In genomic region chr5:94228791-94229190, GRCh38 we compare ENCODE assay signal across 36 cellular contexts.
A peak's percentile ranks its signal among the peaks of the same experiment; 100 is the strongest.
DNase-seq lines count a peak whose midpoint lies in the region; ATAC-seq, FAIRE-seq and TF ChIP-seq lines count a peak whose summit lies in the region.
"Had no signal": no experiment of that assay in that cellular context is flagged by ENCODE, and none has a peak within 500 bp of the region (broad histone marks: within the 10 kb centered on the region; RNA-seq: fewer than 3 reads in every experiment).

No MANE protein-coding gene starts in this region.

- no peak overlapping the region for H2AFZ ChIP-seq in astrocyte (ENCODE audit: low read depth, low read length)

- H3K79me2 ChIP-seq in astrocyte (ENCODE audit: insufficient read depth, low read length) (no peaks in the 10 kb centered on the region), mesendoderm (ENCODE audit: control insufficient read depth, insufficient read depth, low read length) (no peaks in the 10 kb centered on the region)

- DNase-seq in left ventricle myocardium superior (no peak), Right ventricle myocardium inferior (ENCODE audit: missing footprints) (no peak), astrocyte (ENCODE audit: low read depth) (no peak), left colon (no peak), mesendoderm (no peak), DMS153 treated with DMSO at 0.1 percent for 48 hours (lab: John Stamatoyannopoulos, UW; ENCODE audit: unreplicated experiment) (no peak), omental fat pad (ENCODE audit: low spot score) (no peak), activated gamma-delta T cell (lab: John Stamatoyannopoulos, UW) (no peak)
- DNase-seq: activated CD4-positive, alpha-beta memory T cell treated with anti-CD3 and anti-CD28 coated beads for 36 hours; activated CD8-positive, alpha-beta memory T cell treated with anti-CD3 and anti-CD28 coated beads, Interleukin-2, amount 50 U/mL, for 4 hours; activated naive CD4-positive, alpha-beta T cell treated with anti-CD3 and anti-CD28 coated beads, Interleukin-2, amount 10 ng/mL, durations not matched to agents 7 days and 5 days; AML-193; amygdala; CD4-positive, alpha-beta memory T cell; colonic mucosa; DMS 273 treated with DMSO at 0.1 percent for 48 hours; GDM1; H9; IMR-90; lower lobe of right lung; NCI-H187; NCI-H226; NCI-H748 treated with DMSO at 0.1 percent for 48 hours; retina; SK-N-SH; stimulated activated CD4-positive, alpha-beta T cell treated with anti-CD3 and anti-CD28 coated beads, Interleukin-12 subunit alpha, Interleukin-12 subunit beta, amount 100 ng/mL, for 4 hours; stimulated activated CD4-positive, alpha-beta T cell treated with anti-CD3 and anti-CD28 coated beads, Interleukin-4, amount 100 ng/mL, for 1 hour had no signal

- H3K4me3 ChIP-seq in astrocyte (ENCODE audit: insufficient read depth, low read depth, low read length) (no peak overlapping the region), mesendoderm (ENCODE audit: low read length) (no peak overlapping the region)
- H3K4me3 ChIP-seq: breast epithelium, colonic mucosa, lower lobe of right lung had no signal

- H3K27ac ChIP-seq in astrocyte (ENCODE audit: low read depth, low read length) (no peak overlapping the region), mesendoderm (ENCODE audit: low read depth, low read length) (no peak overlapping the region)
- H3K27ac ChIP-seq: breast epithelium, colonic mucosa, lower lobe of right lung had no signal

- no peak for FAIRE-seq in astrocyte (lab: Jason Lieb, UNC)
- FAIRE-seq: A204.1, GM19239, TTC549, urothelium cell line had no signal

- H2AK5ac ChIP-seq in mesendoderm (ENCODE audit: low read length) = no peak overlapping the region

- no peaks in the 10 kb centered on the region for H3K27me3 ChIP-seq in astrocyte (ENCODE audit: insufficient read depth, low read length)
- no peaks in the 10 kb centered on the region for H3K27me3 ChIP-seq in mesendoderm (ENCODE audit: insufficient read depth, low read length, poor library complexity)
- H3K27me3 ChIP-seq: breast epithelium, colonic mucosa had no signal

- H2BK15ac ChIP-seq in mesendoderm (replicated peaks; ENCODE audit: low read depth) = no peak overlapping the region

- no peaks in the 10 kb centered on the region for H3K79me1 ChIP-seq in mesendoderm (ENCODE audit: low read length)

- H4K20me1 ChIP-seq in astrocyte (ENCODE audit: insufficient read depth, low read length) = no peaks in the 10 kb centered on the region

- no peaks in the 10 kb centered on the region for H3K36me3 Mint-ChIP-seq in astrocyte (ENCODE audit: low read depth, unreplicated experiment)
- H3K36me3 Mint-ChIP-seq: activated CD4-positive, alpha-beta memory T cell treated with anti-CD3 and anti-CD28 coated beads for 36 hours; activated naive CD4-positive, alpha-beta T cell treated with anti-CD3 and anti-CD28 coated beads, Interleukin-2, amount 10 ng/mL, durations not matched to agents 7 days and 5 days had no signal

- H3K56ac ChIP-seq in mesendoderm (ENCODE audit: low read length) = no peak overlapping the region

- intact Hi-C loops in left ventricle myocardium superior (cut with micrococcal nuclease) = no loop called here
- intact Hi-C loops in Right ventricle myocardium inferior (cut with DNase I) = no loop called here
- intact Hi-C loops in left colon (cut with DNase I, micrococcal nuclease) = no loop called here

- peak overlapping the region; percentile 77 for H3K27ac Mint-ChIP-seq in astrocyte (ENCODE audit: unreplicated experiment)
- H3K27ac Mint-ChIP-seq: activated CD4-positive, alpha-beta memory T cell treated with anti-CD3 and anti-CD28 coated beads for 36 hours; activated naive CD4-positive, alpha-beta T cell treated with anti-CD3 and anti-CD28 coated beads, Interleukin-2, amount 10 ng/mL, durations not matched to agents 7 days and 5 days; activated T-helper 1 cell treated with anti-CD3 and anti-CD28 coated beads, Interleukin-12 subunit alpha, Interleukin-12 subunit beta, Interleukin-2, Interleukin-4 antibody, amounts not matched to agents 30 ng/mL and 10 ng/mL and 1 ng/mL, durations not matched to agents 14 hours and 24 hours and 36 hours; CD4-positive, alpha-beta memory T cell; H9; natural killer cell treated with Interleukin-12 subunit alpha and Interleukin-12 subunit beta and Interleukin-15 and Interleukin-18, amount 100 ng/mL, for 72 hours; T-helper 1 cell treated with Interleukin-12 subunit alpha and Interleukin-12 subunit beta and Interleukin-4 antibody, amounts not matched to agents 30 μg/mL and 1 μg/mL, for 36 hours had no signal

- no peak overlapping the region for H3K4me2 ChIP-seq in astrocyte (ENCODE audit: low read length)
- no peak overlapping the region for H3K4me2 ChIP-seq in mesendoderm (ENCODE audit: low read length)
- H3K4me2 ChIP-seq: SK-N-SH had no signal

- H3K23ac ChIP-seq in mesendoderm (ENCODE audit: low read length) = no peak overlapping the region

- H3K36me3 ChIP-seq in astrocyte (ENCODE audit: insufficient read depth, low read length) (no peaks in the 10 kb centered on the region), mesendoderm (ENCODE audit: control insufficient read depth, insufficient read depth, low read length) (no peaks in the 10 kb centered on the region)
- H3K36me3 ChIP-seq: breast epithelium, colonic mucosa, lower lobe of right lung had no signal

- H3K4ac ChIP-seq in mesendoderm (ENCODE audit: low read depth, low read length) = no peak overlapping the region

- H4K5ac ChIP-seq in mesendoderm (ENCODE audit: low read length) = no peak overlapping the region

- H3K27me3 Mint-ChIP-seq in astrocyte (ENCODE audit: low read depth, unreplicated experiment) = no peaks in the 10 kb centered on the region
- H3K27me3 Mint-ChIP-seq: activated CD4-positive, alpha-beta memory T cell treated with anti-CD3 and anti-CD28 coated beads for 36 hours; activated naive CD4-positive, alpha-beta T cell treated with anti-CD3 and anti-CD28 coated beads, Interleukin-2, amount 10 ng/mL, durations not matched to agents 7 days and 5 days; CD4-positive, alpha-beta memory T cell; natural killer cell treated with Interleukin-12 subunit alpha and Interleukin-12 subunit beta and Interleukin-15 and Interleukin-18, amount 100 ng/mL, for 72 hours had no signal

- peak; percentile 18 for ATAC-seq in left ventricle myocardium superior
- ATAC-seq in Right ventricle myocardium inferior = no peak
- ATAC-seq in left colon = peak; percentile 54
- no peak for ATAC-seq in omental fat pad (ENCODE audit: low FRiP score)
- ATAC-seq: activated CD4-positive, CD25-positive, alpha-beta regulatory T cell treated with anti-CD3 and anti-CD28 coated beads, Interleukin-2, amount 50 U/mL, for 24 hours; lower lobe of right lung; natural killer cell treated with Interleukin-12 subunit alpha and Interleukin-12 subunit beta and Interleukin-15 and Interleukin-18, amount 100 ng/mL, for 72 hours had no signal

- no peaks in the 10 kb centered on the region for H3K9me3 ChIP-seq in astrocyte (ENCODE audit: insufficient read depth, low read depth, low read length)
- H3K9me3 ChIP-seq: breast epithelium, colonic mucosa, lower lobe of right lung, SK-N-SH had no signal

- no peaks in the 10 kb centered on the region for H3K4me1 ChIP-seq in astrocyte (ENCODE audit: insufficient read depth, low read length)
- no peaks in the 10 kb centered on the region for H3K4me1 ChIP-seq in mesendoderm (ENCODE audit: control insufficient read depth, low read depth, low read length)
- H3K4me1 ChIP-seq: breast epithelium, colonic mucosa, lower lobe of right lung had no signal

- no peak overlapping the region for H3K4me3 Mint-ChIP-seq in astrocyte (ENCODE audit: unreplicated experiment)
- H3K4me3 Mint-ChIP-seq: activated CD4-positive, alpha-beta memory T cell treated with anti-CD3 and anti-CD28 coated beads for 36 hours; activated naive CD4-positive, alpha-beta T cell treated with anti-CD3 and anti-CD28 coated beads, Interleukin-2, amount 10 ng/mL, durations not matched to agents 7 days and 5 days; activated T-helper 1 cell treated with anti-CD3 and anti-CD28 coated beads, Interleukin-12 subunit alpha, Interleukin-12 subunit beta, Interleukin-2, Interleukin-4 antibody, amounts not matched to agents 30 ng/mL and 10 ng/mL and 1 ng/mL, durations not matched to agents 14 hours and 24 hours and 36 hours; CD4-positive, alpha-beta memory T cell; H9; natural killer cell treated with Interleukin-12 subunit alpha and Interleukin-12 subunit beta and Interleukin-15 and Interleukin-18, amount 100 ng/mL, for 72 hours; T-helper 1 cell treated with Interleukin-12 subunit alpha and Interleukin-12 subunit beta and Interleukin-4 antibody, amounts not matched to agents 30 μg/mL and 1 μg/mL, for 36 hours had no signal

- no peak overlapping the region for H3K9ac ChIP-seq in astrocyte (ENCODE audit: low read length)
- H3K9ac ChIP-seq in mesendoderm (ENCODE audit: low read length) = no peak overlapping the region
- H3K9ac ChIP-seq: SK-N-SH had no signal

- H3K18ac ChIP-seq in mesendoderm (ENCODE audit: low read length) = no peak overlapping the region

- H3K4me1 Mint-ChIP-seq in astrocyte (ENCODE audit: low read depth, unreplicated experiment) = peaks cover 10% of the 10 kb centered on the region
- H3K4me1 Mint-ChIP-seq: activated naive CD4-positive, alpha-beta T cell treated with anti-CD3 and anti-CD28 coated beads, Interleukin-2, amount 10 ng/mL, durations not matched to agents 7 days and 5 days; CD4-positive, alpha-beta memory T cell had no signal

- no peak overlapping the region for H2BK120ac ChIP-seq in mesendoderm (ENCODE audit: low read depth, low read length)

- H3K9me3 Mint-ChIP-seq in astrocyte (ENCODE audit: unreplicated experiment) = peaks cover 6% of the 10 kb centered on the region
- H3K9me3 Mint-ChIP-seq: activated CD4-positive, alpha-beta memory T cell treated with anti-CD3 and anti-CD28 coated beads for 36 hours; activated naive CD4-positive, alpha-beta T cell treated with anti-CD3 and anti-CD28 coated beads, Interleukin-2, amount 10 ng/mL, durations not matched to agents 7 days and 5 days; natural killer cell treated with Interleukin-12 subunit alpha and Interleukin-12 subunit beta and Interleukin-15 and Interleukin-18, amount 100 ng/mL, for 72 hours had no signal

- H4K8ac ChIP-seq in mesendoderm (ENCODE audit: low read depth, low read length) = no peak overlapping the region

- no peak for TF ChIP-seq CTCF in astrocyte (IDR thresholded peaks at IDR 0.05; ENCODE audit: insufficient read depth, low read depth, low read length)
- no peak for TF ChIP-seq CTCF in omental fat pad (IDR thresholded peaks at IDR 0.05)

- no peak overlapping the region for H2BK5ac ChIP-seq in mesendoderm (ENCODE audit: low read length)

Comparison
In these comparisons a context has a peak if more than half of its experiments do, and no peak if none do; other contexts are left out.
1. ATAC-seq: peak in left ventricle myocardium superior (single experiment) and left colon (single experiment); none in Right ventricle myocardium inferior (single experiment) and omental fat pad (single experiment).